10 cellular contexts compared by ENCODE assay signal in the genomic region with DNA sequence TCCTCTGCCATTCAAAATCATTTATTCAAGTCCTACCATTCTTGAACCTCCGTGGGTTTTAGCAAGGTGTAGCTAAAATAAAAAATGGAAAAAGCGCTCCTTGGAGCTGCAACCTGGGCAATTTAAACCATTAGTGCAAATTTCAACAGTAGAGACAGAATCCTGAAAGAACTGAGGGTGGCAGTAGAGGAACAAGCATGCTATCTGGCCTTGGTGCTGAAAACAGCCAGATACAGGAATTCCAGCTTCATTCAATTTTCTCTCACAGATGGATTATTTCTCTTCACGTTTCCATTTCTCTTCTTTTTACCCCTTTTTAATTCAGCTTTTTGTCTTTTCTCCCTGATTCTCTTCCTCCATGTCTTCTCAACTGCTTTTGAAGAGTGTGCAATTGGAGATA.
DNase-seq lines count a peak whose midpoint lies in the region; ATAC-seq and TF ChIP-seq lines count a peak whose summit lies in the region.
"Had no signal": no experiment of that assay in that cellular context is flagged by ENCODE, and none has a peak within 500 bp of the region (broad histone marks: within the 10 kb centered on the region; RNA-seq: fewer than 3 reads in every experiment).

No MANE protein-coding gene starts in this region.

- H3K36me3 Mint-ChIP-seq in GM23338 (ENCODE audit: low read depth), result peaks cover 17% of the 10 kb centered on the region

- H3K4me3 ChIP-seq in GM23338, result no peak overlapping the region

- H3F3A ChIP-seq in GM23338 (replicated peaks; ENCODE audit: low read depth), result no peaks in the 10 kb centered on the region

- no peak overlapping the region for H3K4me3 Mint-ChIP-seq in GM23338

- H3K27me3 Mint-ChIP-seq in GM23338 (ENCODE audit: insufficient read depth, low read depth, poor library complexity), result no peaks in the 10 kb centered on the region

- H3K4me2 ChIP-seq in GM23338, result no peak overlapping the region

- DNase-seq in A172 (ENCODE audit: low spot score) (peak; percentile 56), GM23338 (ENCODE audit: low spot score) (peak; percentile 71), SW480 (ENCODE audit: low spot score) (peak; percentile 33), iPS-NIHi7 (ENCODE audit: extremely low spot score) (peak; percentile 64), T1000 (lab: John Stamatoyannopoulos, UW) (no peak), NCI-H2081 treated with DMSO at 0.1 percent for 48 hours (lab: John Stamatoyannopoulos, UW) (no peak), NAMALWA (ENCODE audit: low spot score) (no peak)
- DNase-seq: erythroblast; stimulated activated CD4-positive, alpha-beta T cell treated with anti-CD3 and anti-CD28 coated beads, Interleukin-4, amount 100 ng/mL, for 4 hours had no signal

- H3K27ac ChIP-seq in GM23338 (ENCODE audit: low read depth), result no peak overlapping the region

- no peaks in the 10 kb centered on the region for H3K27me3 ChIP-seq in GM23338 (ENCODE audit: insufficient read depth)

- H4K20me1 ChIP-seq in GM23338 (replicated peaks; ENCODE audit: insufficient read depth), result no peaks in the 10 kb centered on the region

- peak; percentile 71 to 78 for TF ChIP-seq CTCF in GM23338 (conservative IDR thresholded peaks at IDR 0.05; ENCODE audit: low read depth in 2 of 2)

- no peaks in the 10 kb centered on the region for H3K9me2 ChIP-seq in GM23338 (ENCODE audit: insufficient read depth)

- no peak overlapping the region for H2AFZ ChIP-seq in GM23338

- H3K4me1 ChIP-seq in GM23338 (ENCODE audit: insufficient read depth), result no peaks in the 10 kb centered on the region

- peaks cover 3% of the 10 kb centered on the region; the same call in 1 of the 3 replicates for H3K4me1 Mint-ChIP-seq in GM23338

- ATAC-seq in GM23338, result peak; percentile 80
- ATAC-seq in GM18870 (IDR thresholded peaks at IDR 0.05; ENCODE audit: unreplicated experiment), result no peak

- 0 out of 2 replicates have a peak, but pooled peaks cover 5% of the 10 kb centered on the region for H3K36me3 ChIP-seq in GM23338 (ENCODE audit: insufficient read depth)

- H3K9me3 Mint-ChIP-seq in GM23338, result peaks cover 21% of the 10 kb centered on the region

- no peaks in the 10 kb centered on the region for H3K79me2 ChIP-seq in GM23338 (replicated peaks; ENCODE audit: insufficient read depth)

- no peak overlapping the region for H3K27ac Mint-ChIP-seq in GM23338

TF ChIP-seq in GM23338, 12 proteins besides CTCF, POLR2A, EP300 and RAD21:
- TF ChIP-seq, protein P1, sequence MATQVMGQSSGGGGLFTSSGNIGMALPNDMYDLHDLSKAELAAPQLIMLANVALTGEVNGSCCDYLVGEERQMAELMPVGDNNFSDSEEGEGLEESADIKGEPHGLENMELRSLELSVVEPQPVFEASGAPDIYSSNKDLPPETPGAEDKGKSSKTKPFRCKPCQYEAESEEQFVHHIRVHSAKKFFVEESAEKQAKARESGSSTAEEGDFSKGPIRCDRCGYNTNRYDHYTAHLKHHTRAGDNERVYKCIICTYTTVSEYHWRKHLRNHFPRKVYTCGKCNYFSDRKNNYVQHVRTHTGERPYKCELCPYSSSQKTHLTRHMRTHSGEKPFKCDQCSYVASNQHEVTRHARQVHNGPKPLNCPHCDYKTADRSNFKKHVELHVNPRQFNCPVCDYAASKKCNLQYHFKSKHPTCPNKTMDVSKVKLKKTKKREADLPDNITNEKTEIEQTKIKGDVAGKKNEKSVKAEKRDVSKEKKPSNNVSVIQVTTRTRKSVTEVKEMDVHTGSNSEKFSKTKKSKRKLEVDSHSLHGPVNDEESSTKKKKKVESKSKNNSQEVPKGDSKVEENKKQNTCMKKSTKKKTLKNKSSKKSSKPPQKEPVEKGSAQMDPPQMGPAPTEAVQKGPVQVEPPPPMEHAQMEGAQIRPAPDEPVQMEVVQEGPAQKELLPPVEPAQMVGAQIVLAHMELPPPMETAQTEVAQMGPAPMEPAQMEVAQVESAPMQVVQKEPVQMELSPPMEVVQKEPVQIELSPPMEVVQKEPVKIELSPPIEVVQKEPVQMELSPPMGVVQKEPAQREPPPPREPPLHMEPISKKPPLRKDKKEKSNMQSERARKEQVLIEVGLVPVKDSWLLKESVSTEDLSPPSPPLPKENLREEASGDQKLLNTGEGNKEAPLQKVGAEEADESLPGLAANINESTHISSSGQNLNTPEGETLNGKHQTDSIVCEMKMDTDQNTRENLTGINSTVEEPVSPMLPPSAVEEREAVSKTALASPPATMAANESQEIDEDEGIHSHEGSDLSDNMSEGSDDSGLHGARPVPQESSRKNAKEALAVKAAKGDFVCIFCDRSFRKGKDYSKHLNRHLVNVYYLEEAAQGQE (IDR thresholded peaks at IDR 0.05; ENCODE audit: unreplicated experiment), result peak; percentile 61
- no peak for TF ChIP-seq CREB1 (CRISPR knock-in tag; IDR thresholded peaks at IDR 0.05; ENCODE audit: low read depth)

Comparison
In these comparisons a context has a peak if more than half of its experiments do, and no peak if none do; other contexts are left out.
1. DNase-seq: peak in A172 (single experiment), GM23338 (single experiment), SW480 (single experiment) and iPS-NIHi7 (single experiment); none in T1000 (single experiment), NCI-H2081 treated with DMSO at 0.1 percent for 48 hours (single experiment) and NAMALWA (single experiment).